ENCODE assay signal across 1 cellular context in the genomic region with DNA sequence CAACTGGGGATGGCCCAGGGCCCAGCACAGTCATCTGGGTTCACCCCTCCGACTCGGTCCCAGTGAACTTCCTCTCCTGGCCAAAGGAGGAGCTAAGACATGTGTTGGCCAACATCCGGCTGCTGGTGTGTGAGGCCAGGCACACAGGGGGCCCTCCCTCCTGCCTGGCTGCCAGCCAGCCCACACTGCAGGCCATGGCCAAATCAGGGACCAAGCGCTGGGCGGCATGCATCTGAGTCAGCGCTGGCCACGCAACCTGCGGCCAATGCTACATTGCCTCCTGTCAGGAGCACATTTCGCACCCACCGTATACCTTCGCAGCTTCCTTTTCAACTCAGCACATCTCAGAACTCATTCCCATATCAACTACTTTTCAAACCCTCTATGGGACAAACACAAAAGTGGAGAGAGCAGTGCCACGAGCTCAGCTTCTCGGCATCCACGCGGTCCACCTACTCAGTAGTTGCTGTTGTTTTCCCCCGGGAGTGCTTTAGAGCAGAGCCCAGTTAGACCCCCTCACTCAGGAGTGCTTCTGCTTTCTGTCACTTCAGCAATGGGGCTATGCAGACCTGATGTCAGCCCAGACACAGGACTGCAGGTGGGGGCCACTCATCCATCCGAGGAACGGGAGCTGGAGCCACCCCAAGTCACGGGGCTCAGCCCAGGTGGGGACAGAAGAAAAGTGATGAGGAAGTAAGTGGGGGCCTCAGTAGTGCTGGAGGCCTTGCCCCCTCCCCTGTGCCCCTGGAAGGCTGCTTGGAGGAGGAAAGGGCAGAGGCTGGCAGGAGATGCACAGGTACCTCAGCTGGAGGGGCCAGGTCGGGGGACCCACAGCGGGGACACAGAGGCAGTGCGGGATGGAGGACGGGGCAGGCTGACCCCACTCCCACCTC.
TF ChIP-seq lines count a peak whose summit lies in the region.

No MANE protein-coding gene starts in this region.

TF ChIP-seq in HepG2, 621 proteins besides CTCF, POLR2A, EP300 and RAD21 (continued from another document and continues in another):
- TF ChIP-seq, protein P1, sequence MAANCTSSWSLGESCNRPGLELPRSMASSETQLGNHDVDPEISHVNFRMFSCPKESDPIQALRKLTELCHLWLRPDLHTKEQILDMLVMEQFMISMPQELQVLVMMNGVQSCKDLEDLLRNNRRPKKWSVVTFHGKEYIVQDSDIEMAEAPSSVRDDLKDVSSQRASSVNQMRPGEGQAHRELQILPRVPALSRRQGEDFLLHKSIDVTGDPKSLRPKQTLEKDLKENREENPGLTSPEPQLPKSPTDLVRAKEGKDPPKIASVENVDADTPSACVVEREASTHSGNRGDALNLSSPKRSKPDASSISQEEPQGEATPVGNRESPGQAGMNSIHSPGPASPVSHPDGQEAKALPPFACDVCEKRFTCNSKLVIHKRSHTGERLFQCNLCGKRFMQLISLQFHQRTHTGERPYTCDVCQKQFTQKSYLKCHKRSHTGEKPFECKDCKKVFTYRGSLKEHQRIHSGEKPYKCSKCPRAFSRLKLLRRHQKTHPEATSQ (CRISPR knock-in tag; IDR thresholded peaks at IDR 0.05; ENCODE audit: borderline replicate concordance) = 0 out of 2 replicates have a peak, but pooled peaks have one; percentile 44
- peak; percentile 64; the same call in 1 of the 2 replicates for TF ChIP-seq ZSCAN12 (CRISPR knock-in tag; IDR thresholded peaks at IDR 0.05)
- TF ChIP-seq, protein P2, sequence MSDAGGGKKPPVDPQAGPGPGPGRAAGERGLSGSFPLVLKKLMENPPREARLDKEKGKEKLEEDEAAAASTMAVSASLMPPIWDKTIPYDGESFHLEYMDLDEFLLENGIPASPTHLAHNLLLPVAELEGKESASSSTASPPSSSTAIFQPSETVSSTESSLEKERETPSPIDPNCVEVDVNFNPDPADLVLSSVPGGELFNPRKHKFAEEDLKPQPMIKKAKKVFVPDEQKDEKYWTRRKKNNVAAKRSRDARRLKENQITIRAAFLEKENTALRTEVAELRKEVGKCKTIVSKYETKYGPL (CRISPR knock-in tag; IDR thresholded peaks at IDR 0.05) = no peak
- TF ChIP-seq SRSF4 (IDR thresholded peaks at IDR 0.05; ENCODE audit: low read depth, low read length, poor library complexity, severe bottlenecking) = no peak
- no peak for TF ChIP-seq FLYWCH1 (CRISPR knock-in tag; IDR thresholded peaks at IDR 0.05)
- no peak for TF ChIP-seq RFX3 (CRISPR knock-in tag; IDR thresholded peaks at IDR 0.05)
- no peak for TF ChIP-seq SATB2 (CRISPR knock-in tag; IDR thresholded peaks at IDR 0.05)
- no peak for TF ChIP-seq ZBTB1 (CRISPR knock-in tag; IDR thresholded peaks at IDR 0.05; ENCODE audit: borderline replicate concordance)
- TF ChIP-seq SPEN (CRISPR knock-in tag; IDR thresholded peaks at IDR 0.05; ENCODE audit: low read depth) = peak; percentile 96
- no peak for TF ChIP-seq NCOA5 (CRISPR knock-in tag; IDR thresholded peaks at IDR 0.05)
- TF ChIP-seq ZNF761 (CRISPR knock-in tag; conservative IDR thresholded peaks at IDR 0.05) = peak; percentile 74
- TF ChIP-seq, protein P3, sequence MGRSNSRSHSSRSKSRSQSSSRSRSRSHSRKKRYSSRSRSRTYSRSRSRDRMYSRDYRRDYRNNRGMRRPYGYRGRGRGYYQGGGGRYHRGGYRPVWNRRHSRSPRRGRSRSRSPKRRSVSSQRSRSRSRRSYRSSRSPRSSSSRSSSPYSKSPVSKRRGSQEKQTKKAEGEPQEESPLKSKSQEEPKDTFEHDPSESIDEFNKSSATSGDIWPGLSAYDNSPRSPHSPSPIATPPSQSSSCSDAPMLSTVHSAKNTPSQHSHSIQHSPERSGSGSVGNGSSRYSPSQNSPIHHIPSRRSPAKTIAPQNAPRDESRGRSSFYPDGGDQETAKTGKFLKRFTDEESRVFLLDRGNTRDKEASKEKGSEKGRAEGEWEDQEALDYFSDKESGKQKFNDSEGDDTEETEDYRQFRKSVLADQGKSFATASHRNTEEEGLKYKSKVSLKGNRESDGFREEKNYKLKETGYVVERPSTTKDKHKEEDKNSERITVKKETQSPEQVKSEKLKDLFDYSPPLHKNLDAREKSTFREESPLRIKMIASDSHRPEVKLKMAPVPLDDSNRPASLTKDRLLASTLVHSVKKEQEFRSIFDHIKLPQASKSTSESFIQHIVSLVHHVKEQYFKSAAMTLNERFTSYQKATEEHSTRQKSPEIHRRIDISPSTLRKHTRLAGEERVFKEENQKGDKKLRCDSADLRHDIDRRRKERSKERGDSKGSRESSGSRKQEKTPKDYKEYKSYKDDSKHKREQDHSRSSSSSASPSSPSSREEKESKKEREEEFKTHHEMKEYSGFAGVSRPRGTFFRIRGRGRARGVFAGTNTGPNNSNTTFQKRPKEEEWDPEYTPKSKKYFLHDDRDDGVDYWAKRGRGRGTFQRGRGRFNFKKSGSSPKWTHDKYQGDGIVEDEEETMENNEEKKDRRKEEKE (IDR thresholded peaks at IDR 0.05) = no peak
- TF ChIP-seq MIXL1 (CRISPR knock-in tag; IDR thresholded peaks at IDR 0.05) = 0 out of 2 replicates have a peak, but pooled peaks have one; percentile 21
- TF ChIP-seq ZNF383 (CRISPR knock-in tag; IDR thresholded peaks at IDR 0.05; ENCODE audit: borderline replicate concordance) = no peak
- TF ChIP-seq, protein P4, sequence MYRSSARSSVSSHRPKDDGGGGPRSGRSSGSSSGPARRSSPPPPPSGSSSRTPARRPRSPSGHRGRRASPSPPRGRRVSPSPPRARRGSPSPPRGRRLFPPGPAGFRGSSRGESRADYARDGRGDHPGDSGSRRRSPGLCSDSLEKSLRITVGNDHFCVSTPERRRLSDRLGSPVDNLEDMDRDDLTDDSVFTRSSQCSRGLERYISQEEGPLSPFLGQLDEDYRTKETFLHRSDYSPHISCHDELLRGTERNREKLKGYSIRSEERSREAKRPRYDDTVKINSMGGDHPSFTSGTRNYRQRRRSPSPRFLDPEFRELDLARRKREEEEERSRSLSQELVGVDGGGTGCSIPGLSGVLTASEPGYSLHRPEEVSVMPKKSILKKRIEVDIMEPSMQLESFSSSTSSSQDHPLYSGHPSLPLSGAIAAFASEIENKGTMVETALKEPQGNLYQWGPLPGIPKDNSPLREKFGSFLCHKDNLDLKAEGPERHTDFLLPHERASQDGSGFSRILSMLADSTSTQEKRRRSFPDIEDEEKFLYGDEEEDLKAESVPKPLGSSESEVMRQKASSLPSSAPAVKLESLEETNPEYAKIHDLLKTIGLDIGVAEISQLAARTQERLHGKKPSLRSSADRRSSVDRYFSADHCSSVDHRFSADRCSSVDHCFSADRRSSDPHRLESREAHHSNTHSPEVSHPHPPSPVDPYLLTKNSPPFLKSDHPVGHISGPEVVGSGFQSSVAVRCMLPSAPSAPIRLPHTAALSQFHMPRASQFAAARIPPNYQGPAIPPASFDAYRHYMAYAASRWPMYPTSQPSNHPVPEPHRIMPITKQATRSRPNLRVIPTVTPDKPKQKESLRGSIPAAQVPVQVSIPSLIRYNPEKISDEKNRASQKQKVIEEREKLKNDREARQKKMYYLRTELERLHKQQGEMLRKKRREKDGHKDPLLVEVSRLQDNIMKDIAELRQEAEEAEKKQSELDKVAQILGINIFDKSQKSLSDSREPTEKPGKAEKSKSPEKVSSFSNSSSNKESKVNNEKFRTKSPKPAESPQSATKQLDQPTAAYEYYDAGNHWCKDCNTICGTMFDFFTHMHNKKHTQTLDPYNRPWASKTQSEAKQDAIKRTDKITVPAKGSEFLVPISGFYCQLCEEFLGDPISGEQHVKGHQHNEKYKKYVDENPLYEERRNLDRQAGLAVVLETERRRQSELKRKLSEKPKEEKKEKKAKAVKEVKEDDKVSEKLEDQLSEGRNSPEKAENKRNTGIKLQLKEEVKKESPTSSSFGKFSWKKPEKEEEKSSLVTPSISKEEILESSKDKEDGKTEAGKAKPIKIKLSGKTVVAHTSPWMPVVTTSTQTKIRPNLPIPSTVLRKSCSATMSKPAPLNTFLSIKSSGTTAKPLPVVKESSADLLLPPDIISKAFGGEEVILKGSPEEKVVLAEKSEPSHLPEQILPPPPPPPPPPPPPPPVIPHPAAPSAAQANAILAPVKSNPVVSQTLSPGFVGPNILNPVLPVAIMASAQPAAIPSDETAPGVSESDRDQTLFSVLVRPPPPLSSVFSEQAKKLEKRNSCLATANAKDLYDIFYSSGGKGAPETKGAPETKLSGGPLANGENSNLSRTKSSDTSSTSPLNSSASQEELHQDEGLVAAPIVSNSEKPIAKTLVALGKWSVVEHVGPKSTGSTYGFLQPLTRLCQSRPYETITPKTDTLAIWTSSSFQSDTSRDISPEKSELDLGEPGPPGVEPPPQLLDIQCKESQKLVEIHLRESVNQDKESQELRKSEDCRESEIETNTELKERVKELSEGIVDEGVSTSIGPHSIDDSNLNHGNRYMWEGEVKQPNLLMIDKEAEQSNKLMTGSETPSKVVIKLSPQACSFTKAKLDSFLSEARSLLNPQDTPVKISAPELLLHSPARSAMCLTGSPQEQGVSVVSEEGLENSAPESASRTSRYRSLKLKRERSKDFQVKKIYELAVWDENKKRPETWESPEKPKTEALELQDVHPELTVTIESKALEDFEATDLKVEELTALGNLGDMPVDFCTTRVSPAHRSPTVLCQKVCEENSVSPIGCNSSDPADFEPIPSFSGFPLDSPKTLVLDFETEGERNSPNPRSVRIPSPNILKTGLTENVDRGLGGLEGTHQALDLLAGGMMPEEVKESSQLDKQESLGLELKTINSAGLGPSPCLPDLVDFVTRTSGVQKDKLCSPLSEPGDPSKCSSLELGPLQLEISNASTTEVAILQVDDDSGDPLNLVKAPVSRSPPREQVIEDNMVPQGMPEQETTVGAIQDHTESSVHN (CRISPR knock-in tag; IDR thresholded peaks at IDR 0.05) = no peak
- TF ChIP-seq GLI4 (CRISPR knock-in tag; IDR thresholded peaks at IDR 0.05; ENCODE audit: borderline replicate concordance) = no peak
- TF ChIP-seq ZNF180 (CRISPR knock-in tag; IDR thresholded peaks at IDR 0.05; ENCODE audit: borderline replicate concordance, low read depth) = no peak
- TF ChIP-seq, protein P5, sequence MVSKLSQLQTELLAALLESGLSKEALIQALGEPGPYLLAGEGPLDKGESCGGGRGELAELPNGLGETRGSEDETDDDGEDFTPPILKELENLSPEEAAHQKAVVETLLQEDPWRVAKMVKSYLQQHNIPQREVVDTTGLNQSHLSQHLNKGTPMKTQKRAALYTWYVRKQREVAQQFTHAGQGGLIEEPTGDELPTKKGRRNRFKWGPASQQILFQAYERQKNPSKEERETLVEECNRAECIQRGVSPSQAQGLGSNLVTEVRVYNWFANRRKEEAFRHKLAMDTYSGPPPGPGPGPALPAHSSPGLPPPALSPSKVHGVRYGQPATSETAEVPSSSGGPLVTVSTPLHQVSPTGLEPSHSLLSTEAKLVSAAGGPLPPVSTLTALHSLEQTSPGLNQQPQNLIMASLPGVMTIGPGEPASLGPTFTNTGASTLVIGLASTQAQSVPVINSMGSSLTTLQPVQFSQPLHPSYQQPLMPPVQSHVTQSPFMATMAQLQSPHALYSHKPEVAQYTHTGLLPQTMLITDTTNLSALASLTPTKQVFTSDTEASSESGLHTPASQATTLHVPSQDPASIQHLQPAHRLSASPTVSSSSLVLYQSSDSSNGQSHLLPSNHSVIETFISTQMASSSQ (IDR thresholded peaks at IDR 0.05; ENCODE audit: low read depth) = no peak
- TF ChIP-seq, protein P5 (CRISPR knock-in tag; IDR thresholded peaks at IDR 0.05; ENCODE audit: borderline replicate concordance) = peak; percentile 82
- TF ChIP-seq RFX5 (IDR thresholded peaks at IDR 0.05; ENCODE audit: low read depth, low read length) = no peak
- no peak; the same call in 1 of the 2 replicates for TF ChIP-seq ZNF543 (CRISPR knock-in tag; IDR thresholded peaks at IDR 0.05)
- TF ChIP-seq, protein P6, sequence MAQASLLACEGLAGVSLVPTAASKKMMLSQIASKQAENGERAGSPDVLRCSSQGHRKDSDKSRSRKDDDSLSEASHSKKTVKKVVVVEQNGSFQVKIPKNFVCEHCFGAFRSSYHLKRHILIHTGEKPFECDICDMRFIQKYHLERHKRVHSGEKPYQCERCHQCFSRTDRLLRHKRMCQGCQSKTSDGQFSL (CRISPR knock-in tag; IDR thresholded peaks at IDR 0.05) = peak; percentile 39; the same call in 1 of the 2 replicates
